Comparison of ENCODE assay signal across 1 cellular context in the genomic region with DNA sequence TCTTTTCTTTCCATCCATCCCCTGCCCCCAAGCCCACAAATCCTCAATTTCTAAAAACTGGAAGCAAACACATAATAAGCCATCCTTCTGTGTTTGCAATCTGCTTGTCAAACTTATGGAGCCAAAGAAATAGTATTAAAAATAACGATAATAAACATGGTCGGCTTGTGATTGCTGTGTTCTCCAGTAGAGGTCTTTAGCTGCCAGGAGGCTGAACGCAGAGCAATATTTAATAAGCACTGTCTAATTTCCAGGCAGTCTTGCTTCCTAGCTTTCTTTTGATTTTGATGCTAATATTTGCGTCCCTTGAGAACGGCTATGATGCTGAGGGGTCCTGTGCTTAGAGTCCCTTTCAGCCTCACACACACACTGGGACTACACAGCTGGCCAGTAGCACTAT.
TF ChIP-seq lines count a peak whose summit lies in the region.

No MANE protein-coding gene starts in this region.

TF ChIP-seq in HCT116, 20 proteins besides CTCF, POLR2A, EP300 and RAD21 (continued from another document):
- TF ChIP-seq, protein P1, sequence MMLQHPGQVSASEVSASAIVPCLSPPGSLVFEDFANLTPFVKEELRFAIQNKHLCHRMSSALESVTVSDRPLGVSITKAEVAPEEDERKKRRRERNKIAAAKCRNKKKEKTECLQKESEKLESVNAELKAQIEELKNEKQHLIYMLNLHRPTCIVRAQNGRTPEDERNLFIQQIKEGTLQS (IDR thresholded peaks at IDR 0.05), result no peak
- TF ChIP-seq, protein P2, sequence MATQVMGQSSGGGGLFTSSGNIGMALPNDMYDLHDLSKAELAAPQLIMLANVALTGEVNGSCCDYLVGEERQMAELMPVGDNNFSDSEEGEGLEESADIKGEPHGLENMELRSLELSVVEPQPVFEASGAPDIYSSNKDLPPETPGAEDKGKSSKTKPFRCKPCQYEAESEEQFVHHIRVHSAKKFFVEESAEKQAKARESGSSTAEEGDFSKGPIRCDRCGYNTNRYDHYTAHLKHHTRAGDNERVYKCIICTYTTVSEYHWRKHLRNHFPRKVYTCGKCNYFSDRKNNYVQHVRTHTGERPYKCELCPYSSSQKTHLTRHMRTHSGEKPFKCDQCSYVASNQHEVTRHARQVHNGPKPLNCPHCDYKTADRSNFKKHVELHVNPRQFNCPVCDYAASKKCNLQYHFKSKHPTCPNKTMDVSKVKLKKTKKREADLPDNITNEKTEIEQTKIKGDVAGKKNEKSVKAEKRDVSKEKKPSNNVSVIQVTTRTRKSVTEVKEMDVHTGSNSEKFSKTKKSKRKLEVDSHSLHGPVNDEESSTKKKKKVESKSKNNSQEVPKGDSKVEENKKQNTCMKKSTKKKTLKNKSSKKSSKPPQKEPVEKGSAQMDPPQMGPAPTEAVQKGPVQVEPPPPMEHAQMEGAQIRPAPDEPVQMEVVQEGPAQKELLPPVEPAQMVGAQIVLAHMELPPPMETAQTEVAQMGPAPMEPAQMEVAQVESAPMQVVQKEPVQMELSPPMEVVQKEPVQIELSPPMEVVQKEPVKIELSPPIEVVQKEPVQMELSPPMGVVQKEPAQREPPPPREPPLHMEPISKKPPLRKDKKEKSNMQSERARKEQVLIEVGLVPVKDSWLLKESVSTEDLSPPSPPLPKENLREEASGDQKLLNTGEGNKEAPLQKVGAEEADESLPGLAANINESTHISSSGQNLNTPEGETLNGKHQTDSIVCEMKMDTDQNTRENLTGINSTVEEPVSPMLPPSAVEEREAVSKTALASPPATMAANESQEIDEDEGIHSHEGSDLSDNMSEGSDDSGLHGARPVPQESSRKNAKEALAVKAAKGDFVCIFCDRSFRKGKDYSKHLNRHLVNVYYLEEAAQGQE (IDR thresholded peaks at IDR 0.05; ENCODE audit: low read depth), result no peak
- TF ChIP-seq ZNF274 (IDR thresholded peaks at IDR 0.05; ENCODE audit: low read depth, low read length), result no peak
- no peak for TF ChIP-seq JUND (IDR thresholded peaks at IDR 0.05)
- no peak for TF ChIP-seq SRF (IDR thresholded peaks at IDR 0.05; ENCODE audit: low read depth)
- TF ChIP-seq TCF7L2 (IDR thresholded peaks at IDR 0.05; ENCODE audit: borderline replicate concordance, extremely low read depth, insufficient read depth, insufficient read length), result no peak
- no peak for TF ChIP-seq POLR2AphosphoS5 (IDR thresholded peaks at IDR 0.05; ENCODE audit: low read depth, low read length)
- no peak for TF ChIP-seq SIN3A (IDR thresholded peaks at IDR 0.05; ENCODE audit: low read depth)
- TF ChIP-seq, protein P3, sequence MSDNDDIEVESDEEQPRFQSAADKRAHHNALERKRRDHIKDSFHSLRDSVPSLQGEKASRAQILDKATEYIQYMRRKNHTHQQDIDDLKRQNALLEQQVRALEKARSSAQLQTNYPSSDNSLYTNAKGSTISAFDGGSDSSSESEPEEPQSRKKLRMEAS (IDR thresholded peaks at IDR 0.05), result no peak
- TF ChIP-seq ZFX (IDR thresholded peaks at IDR 0.05), result no peak
- no peak for TF ChIP-seq FOSL1 (IDR thresholded peaks at IDR 0.05; ENCODE audit: low read depth)
- no peak for TF ChIP-seq EZH2 (IDR thresholded peaks at IDR 0.05)
